1 cellular context compared by ENCODE assay signal in the genomic region with DNA sequence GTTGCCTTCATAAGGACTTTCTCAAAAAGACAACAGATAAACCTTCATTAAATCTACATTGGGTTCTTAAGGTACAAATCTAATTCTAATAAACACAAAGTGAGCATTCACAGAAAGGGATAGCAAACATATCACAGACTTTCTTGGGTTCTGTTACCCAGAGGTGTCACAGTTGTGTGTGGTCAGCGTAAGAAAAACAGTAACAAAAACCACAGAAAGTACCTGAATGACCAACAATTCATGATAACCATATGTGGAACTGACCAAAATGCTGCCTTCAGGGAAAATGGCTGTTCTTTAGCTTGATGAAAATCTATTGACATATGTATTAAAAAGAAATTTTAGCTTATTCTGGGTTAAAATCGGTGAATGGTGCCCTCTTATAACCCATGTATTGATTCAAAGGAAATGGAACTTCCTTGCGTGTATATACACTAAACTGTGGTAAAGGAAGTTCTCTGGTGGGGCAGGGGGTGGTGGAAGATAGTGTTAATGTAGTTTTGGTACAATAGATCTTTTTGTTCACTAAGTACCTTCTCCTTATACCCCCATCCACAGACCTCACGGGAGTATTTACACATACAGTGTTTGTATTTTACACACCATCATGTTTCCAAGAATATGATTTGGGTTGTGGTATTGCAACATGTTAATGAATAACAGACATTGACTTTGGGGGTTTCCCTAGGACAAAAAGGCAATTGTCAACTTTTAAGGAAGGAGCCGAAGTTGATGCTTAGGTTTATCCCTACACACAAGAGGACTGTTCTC.
TF ChIP-seq lines count a peak whose summit lies in the region.

No MANE protein-coding gene starts in this region.

TF ChIP-seq in GM12878, 131 proteins besides CTCF, POLR2A, EP300 and RAD21 (continued from another document and continues in another):
- TF ChIP-seq, protein P1, sequence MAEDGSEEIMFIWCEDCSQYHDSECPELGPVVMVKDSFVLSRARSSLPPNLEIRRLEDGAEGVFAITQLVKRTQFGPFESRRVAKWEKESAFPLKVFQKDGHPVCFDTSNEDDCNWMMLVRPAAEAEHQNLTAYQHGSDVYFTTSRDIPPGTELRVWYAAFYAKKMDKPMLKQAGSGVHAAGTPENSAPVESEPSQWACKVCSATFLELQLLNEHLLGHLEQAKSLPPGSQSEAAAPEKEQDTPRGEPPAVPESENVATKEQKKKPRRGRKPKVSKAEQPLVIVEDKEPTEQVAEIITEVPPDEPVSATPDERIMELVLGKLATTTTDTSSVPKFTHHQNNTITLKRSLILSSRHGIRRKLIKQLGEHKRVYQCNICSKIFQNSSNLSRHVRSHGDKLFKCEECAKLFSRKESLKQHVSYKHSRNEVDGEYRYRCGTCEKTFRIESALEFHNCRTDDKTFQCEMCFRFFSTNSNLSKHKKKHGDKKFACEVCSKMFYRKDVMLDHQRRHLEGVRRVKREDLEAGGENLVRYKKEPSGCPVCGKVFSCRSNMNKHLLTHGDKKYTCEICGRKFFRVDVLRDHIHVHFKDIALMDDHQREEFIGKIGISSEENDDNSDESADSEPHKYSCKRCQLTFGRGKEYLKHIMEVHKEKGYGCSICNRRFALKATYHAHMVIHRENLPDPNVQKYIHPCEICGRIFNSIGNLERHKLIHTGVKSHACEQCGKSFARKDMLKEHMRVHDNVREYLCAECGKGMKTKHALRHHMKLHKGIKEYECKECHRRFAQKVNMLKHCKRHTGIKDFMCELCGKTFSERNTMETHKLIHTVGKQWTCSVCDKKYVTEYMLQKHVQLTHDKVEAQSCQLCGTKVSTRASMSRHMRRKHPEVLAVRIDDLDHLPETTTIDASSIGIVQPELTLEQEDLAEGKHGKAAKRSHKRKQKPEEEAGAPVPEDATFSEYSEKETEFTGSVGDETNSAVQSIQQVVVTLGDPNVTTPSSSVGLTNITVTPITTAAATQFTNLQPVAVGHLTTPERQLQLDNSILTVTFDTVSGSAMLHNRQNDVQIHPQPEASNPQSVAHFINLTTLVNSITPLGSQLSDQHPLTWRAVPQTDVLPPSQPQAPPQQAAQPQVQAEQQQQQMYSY (CRISPR knock-in tag; IDR thresholded peaks at IDR 0.05): no peak
- TF ChIP-seq IRF4 (IDR thresholded peaks at IDR 0.05; ENCODE audit: low read depth, low read length): 0 out of 2 replicates have a peak, but pooled peaks have one; percentile 20
- TF ChIP-seq, protein P2, sequence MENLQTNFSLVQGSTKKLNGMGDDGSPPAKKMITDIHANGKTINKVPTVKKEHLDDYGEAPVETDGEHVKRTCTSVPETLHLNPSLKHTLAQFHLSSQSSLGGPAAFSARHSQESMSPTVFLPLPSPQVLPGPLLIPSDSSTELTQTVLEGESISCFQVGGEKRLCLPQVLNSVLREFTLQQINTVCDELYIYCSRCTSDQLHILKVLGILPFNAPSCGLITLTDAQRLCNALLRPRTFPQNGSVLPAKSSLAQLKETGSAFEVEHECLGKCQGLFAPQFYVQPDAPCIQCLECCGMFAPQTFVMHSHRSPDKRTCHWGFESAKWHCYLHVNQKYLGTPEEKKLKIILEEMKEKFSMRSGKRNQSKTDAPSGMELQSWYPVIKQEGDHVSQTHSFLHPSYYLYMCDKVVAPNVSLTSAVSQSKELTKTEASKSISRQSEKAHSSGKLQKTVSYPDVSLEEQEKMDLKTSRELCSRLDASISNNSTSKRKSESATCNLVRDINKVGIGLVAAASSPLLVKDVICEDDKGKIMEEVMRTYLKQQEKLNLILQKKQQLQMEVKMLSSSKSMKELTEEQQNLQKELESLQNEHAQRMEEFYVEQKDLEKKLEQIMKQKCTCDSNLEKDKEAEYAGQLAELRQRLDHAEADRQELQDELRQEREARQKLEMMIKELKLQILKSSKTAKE (IDR thresholded peaks at IDR 0.05; ENCODE audit: low read depth, poor library complexity, severe bottlenecking): no peak
- TF ChIP-seq, protein P3, sequence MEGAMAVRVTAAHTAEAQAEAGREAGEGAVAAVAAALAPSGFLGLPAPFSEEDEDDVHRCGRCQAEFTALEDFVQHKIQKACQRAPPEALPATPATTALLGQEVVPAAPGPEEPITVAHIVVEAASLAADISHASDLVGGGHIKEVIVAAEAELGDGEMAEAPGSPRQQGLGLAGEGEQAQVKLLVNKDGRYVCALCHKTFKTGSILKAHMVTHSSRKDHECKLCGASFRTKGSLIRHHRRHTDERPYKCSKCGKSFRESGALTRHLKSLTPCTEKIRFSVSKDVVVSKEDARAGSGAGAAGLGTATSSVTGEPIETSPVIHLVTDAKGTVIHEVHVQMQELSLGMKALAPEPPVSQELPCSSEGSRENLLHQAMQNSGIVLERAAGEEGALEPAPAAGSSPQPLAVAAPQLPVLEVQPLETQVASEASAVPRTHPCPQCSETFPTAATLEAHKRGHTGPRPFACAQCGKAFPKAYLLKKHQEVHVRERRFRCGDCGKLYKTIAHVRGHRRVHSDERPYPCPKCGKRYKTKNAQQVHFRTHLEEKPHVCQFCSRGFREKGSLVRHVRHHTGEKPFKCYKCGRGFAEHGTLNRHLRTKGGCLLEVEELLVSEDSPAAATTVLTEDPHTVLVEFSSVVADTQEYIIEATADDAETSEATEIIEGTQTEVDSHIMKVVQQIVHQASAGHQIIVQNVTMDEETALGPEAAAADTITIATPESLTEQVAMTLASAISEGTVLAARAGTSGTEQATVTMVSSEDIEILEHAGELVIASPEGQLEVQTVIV (IDR thresholded peaks at IDR 0.05; ENCODE audit: borderline replicate concordance, partially characterized antibody): no peak
- TF ChIP-seq, protein P4, sequence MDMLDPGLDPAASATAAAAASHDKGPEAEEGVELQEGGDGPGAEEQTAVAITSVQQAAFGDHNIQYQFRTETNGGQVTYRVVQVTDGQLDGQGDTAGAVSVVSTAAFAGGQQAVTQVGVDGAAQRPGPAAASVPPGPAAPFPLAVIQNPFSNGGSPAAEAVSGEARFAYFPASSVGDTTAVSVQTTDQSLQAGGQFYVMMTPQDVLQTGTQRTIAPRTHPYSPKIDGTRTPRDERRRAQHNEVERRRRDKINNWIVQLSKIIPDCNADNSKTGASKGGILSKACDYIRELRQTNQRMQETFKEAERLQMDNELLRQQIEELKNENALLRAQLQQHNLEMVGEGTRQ (IDR thresholded peaks at IDR 0.05; ENCODE audit: borderline replicate concordance, low read depth, low read length): no peak
- TF ChIP-seq, protein P5, sequence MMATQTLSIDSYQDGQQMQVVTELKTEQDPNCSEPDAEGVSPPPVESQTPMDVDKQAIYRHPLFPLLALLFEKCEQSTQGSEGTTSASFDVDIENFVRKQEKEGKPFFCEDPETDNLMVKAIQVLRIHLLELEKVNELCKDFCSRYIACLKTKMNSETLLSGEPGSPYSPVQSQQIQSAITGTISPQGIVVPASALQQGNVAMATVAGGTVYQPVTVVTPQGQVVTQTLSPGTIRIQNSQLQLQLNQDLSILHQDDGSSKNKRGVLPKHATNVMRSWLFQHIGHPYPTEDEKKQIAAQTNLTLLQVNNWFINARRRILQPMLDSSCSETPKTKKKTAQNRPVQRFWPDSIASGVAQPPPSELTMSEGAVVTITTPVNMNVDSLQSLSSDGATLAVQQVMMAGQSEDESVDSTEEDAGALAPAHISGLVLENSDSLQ (IDR thresholded peaks at IDR 0.05): no peak
- TF ChIP-seq RELA (IDR thresholded peaks at IDR 0.05; ENCODE audit: borderline replicate concordance, partially characterized antibody): no peak
- TF ChIP-seq DPF2 (IDR thresholded peaks at IDR 0.05): peak; percentile 63
- TF ChIP-seq NFIC (IDR thresholded peaks at IDR 0.05; ENCODE audit: low read depth, low read length): no peak
- TF ChIP-seq POLR2AphosphoS5 (IDR thresholded peaks at IDR 0.05; ENCODE audit: low read length): no peak
- no peak for TF ChIP-seq JUNB (IDR thresholded peaks at IDR 0.05)
- TF ChIP-seq RB1 (IDR thresholded peaks at IDR 0.05; ENCODE audit: borderline replicate concordance): no peak
- TF ChIP-seq CREB1 (IDR thresholded peaks at IDR 0.05; ENCODE audit: low read depth): no peak
- no peak for TF ChIP-seq YY1 (IDR thresholded peaks at IDR 0.05; ENCODE audit: low read depth, low read length)
- TF ChIP-seq KAT2A (conservative IDR thresholded peaks at IDR 0.05; ENCODE audit: control insufficient read depth, low read depth, low read length): no peak
- no peak for TF ChIP-seq SREBF1 (IDR thresholded peaks at IDR 0.05; ENCODE audit: low read length)
- no peak for TF ChIP-seq TCF12 (IDR thresholded peaks at IDR 0.05; ENCODE audit: low read depth, low read length)
- TF ChIP-seq TCF7 (IDR thresholded peaks at IDR 0.05; ENCODE audit: borderline replicate concordance): no peak
- TF ChIP-seq SRF (IDR thresholded peaks at IDR 0.05; ENCODE audit: low read depth in 2 of 2, low read length in 2 of 2): no peak
- TF ChIP-seq, protein P6, sequence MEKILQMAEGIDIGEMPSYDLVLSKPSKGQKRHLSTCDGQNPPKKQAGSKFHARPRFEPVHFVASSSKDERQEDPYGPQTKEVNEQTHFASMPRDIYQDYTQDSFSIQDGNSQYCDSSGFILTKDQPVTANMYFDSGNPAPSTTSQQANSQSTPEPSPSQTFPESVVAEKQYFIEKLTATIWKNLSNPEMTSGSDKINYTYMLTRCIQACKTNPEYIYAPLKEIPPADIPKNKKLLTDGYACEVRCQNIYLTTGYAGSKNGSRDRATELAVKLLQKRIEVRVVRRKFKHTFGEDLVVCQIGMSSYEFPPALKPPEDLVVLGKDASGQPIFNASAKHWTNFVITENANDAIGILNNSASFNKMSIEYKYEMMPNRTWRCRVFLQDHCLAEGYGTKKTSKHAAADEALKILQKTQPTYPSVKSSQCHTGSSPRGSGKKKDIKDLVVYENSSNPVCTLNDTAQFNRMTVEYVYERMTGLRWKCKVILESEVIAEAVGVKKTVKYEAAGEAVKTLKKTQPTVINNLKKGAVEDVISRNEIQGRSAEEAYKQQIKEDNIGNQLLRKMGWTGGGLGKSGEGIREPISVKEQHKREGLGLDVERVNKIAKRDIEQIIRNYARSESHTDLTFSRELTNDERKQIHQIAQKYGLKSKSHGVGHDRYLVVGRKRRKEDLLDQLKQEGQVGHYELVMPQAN (conservative IDR thresholded peaks at IDR 0.05): no peak
- no peak for TF ChIP-seq MYC (IDR thresholded peaks at IDR 0.05; ENCODE audit: insufficient read depth, insufficient read length, insufficient replicate concordance, low read length, severe bottlenecking)
- no peak for TF ChIP-seq CHD4 (IDR thresholded peaks at IDR 0.05)
- TF ChIP-seq ZNF24 (IDR thresholded peaks at IDR 0.05): no peak
- peak; percentile 25; the same call in 1 of the 2 replicates for TF ChIP-seq IKZF1 (conservative IDR thresholded peaks at IDR 0.05)
- TF ChIP-seq ZNF384 (IDR thresholded peaks at IDR 0.05; ENCODE audit: borderline replicate concordance, low read depth, low read length): no peak
- TF ChIP-seq SUZ12 (IDR thresholded peaks at IDR 0.05; ENCODE audit: unreplicated experiment): no peak
- TF ChIP-seq PML (IDR thresholded peaks at IDR 0.05; ENCODE audit: low read length): no peak
- TF ChIP-seq ESRRA (IDR thresholded peaks at IDR 0.05; ENCODE audit: low read length): no peak
- no peak for TF ChIP-seq ETV6 (conservative IDR thresholded peaks at IDR 0.05 in 1 of 2, IDR thresholded peaks at IDR 0.05 in 1 of 2; ENCODE audit: borderline replicate concordance in 1 of 2, low read depth in 1 of 2)
- TF ChIP-seq NBN (IDR thresholded peaks at IDR 0.05): no peak
- TF ChIP-seq, protein P7, sequence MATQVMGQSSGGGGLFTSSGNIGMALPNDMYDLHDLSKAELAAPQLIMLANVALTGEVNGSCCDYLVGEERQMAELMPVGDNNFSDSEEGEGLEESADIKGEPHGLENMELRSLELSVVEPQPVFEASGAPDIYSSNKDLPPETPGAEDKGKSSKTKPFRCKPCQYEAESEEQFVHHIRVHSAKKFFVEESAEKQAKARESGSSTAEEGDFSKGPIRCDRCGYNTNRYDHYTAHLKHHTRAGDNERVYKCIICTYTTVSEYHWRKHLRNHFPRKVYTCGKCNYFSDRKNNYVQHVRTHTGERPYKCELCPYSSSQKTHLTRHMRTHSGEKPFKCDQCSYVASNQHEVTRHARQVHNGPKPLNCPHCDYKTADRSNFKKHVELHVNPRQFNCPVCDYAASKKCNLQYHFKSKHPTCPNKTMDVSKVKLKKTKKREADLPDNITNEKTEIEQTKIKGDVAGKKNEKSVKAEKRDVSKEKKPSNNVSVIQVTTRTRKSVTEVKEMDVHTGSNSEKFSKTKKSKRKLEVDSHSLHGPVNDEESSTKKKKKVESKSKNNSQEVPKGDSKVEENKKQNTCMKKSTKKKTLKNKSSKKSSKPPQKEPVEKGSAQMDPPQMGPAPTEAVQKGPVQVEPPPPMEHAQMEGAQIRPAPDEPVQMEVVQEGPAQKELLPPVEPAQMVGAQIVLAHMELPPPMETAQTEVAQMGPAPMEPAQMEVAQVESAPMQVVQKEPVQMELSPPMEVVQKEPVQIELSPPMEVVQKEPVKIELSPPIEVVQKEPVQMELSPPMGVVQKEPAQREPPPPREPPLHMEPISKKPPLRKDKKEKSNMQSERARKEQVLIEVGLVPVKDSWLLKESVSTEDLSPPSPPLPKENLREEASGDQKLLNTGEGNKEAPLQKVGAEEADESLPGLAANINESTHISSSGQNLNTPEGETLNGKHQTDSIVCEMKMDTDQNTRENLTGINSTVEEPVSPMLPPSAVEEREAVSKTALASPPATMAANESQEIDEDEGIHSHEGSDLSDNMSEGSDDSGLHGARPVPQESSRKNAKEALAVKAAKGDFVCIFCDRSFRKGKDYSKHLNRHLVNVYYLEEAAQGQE (IDR thresholded peaks at IDR 0.05; ENCODE audit: low read depth, low read length): no peak
- no peak for TF ChIP-seq MEF2A (IDR thresholded peaks at IDR 0.05; ENCODE audit: insufficient read depth, low read depth, low read length)
- peak; percentile 11 to 16; a peak in 1 of 4 replicates for TF ChIP-seq BHLHE40 (IDR thresholded peaks at IDR 0.05; ENCODE audit: borderline replicate concordance in 1 of 2, low read depth in 2 of 2, low read length in 1 of 2)
- no peak for TF ChIP-seq CHD1 (IDR thresholded peaks at IDR 0.05; ENCODE audit: low read depth, low read length)
- TF ChIP-seq, protein P8, sequence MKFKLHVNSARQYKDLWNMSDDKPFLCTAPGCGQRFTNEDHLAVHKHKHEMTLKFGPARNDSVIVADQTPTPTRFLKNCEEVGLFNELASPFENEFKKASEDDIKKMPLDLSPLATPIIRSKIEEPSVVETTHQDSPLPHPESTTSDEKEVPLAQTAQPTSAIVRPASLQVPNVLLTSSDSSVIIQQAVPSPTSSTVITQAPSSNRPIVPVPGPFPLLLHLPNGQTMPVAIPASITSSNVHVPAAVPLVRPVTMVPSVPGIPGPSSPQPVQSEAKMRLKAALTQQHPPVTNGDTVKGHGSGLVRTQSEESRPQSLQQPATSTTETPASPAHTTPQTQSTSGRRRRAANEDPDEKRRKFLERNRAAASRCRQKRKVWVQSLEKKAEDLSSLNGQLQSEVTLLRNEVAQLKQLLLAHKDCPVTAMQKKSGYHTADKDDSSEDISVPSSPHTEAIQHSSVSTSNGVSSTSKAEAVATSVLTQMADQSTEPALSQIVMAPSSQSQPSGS (IDR thresholded peaks at IDR 0.05; ENCODE audit: low read length): no peak
- TF ChIP-seq SREBF2 (IDR thresholded peaks at IDR 0.05; ENCODE audit: low read length): no peak
- TF ChIP-seq MEF2B (IDR thresholded peaks at IDR 0.05; ENCODE audit: partially characterized antibody, poor library complexity, severe bottlenecking): peak; percentile 24
- TF ChIP-seq RUNX3 (IDR thresholded peaks at IDR 0.05; ENCODE audit: low read length): peak; percentile 43
- no peak for TF ChIP-seq ZZZ3 (IDR thresholded peaks at IDR 0.05; ENCODE audit: control insufficient read depth, insufficient read length, low read depth)
- no peak for TF ChIP-seq TARDBP (IDR thresholded peaks at IDR 0.05; ENCODE audit: borderline replicate concordance)
- no peak for TF ChIP-seq FOS (IDR thresholded peaks at IDR 0.05; ENCODE audit: borderline replicate concordance, extremely low read depth, insufficient read length)
- TF ChIP-seq EED (IDR thresholded peaks at IDR 0.05; ENCODE audit: low read depth): no peak
- TF ChIP-seq TAF1 (IDR thresholded peaks at IDR 0.05; ENCODE audit: borderline replicate concordance, low read depth, low read length): no peak
